Comparison of ENCODE assay signal across 8 cellular contexts in genomic region chr4:54231419-54232150, GRCh38. TPM values are rescaled to one million over a fixed set of nuclear protein-coding genes. Genes with fewer than 3 reads are reported as not detected.
A peak's percentile ranks its signal among the peaks of the same experiment; 100 is the strongest.
DNase-seq lines count a peak whose midpoint lies in the region; ATAC-seq and TF ChIP-seq lines count a peak whose summit lies in the region.

No MANE protein-coding gene starts in this region.

- no peak overlapping the region for H3K27ac Mint-ChIP-seq in CD4-positive, alpha-beta T cell

- peaks cover 85% of the 10 kb centered on the region for H3K27me3 Mint-ChIP-seq in CD4-positive, alpha-beta T cell

- H3K36me3 ChIP-seq in heart left ventricle: no peaks in the 10 kb centered on the region

- POLR2A ChIA-PET in CD4-positive, alpha-beta T cell (lab: Charles Lee): no interaction called here

- no peak for TF ChIP-seq CTCF in heart left ventricle (IDR thresholded peaks at IDR 0.05)
- no peak for TF ChIP-seq CTCF in CD4-positive, alpha-beta T cell (IDR thresholded peaks at IDR 0.05)

- no peak for TF ChIP-seq POLR2A in heart left ventricle (IDR thresholded peaks at IDR 0.05)

- CTCF ChIA-PET in CD4-positive, alpha-beta T cell (lab: Charles Lee): no interaction called here

- peak in 2 of 4 donors; percentile 19 to 21 for ATAC-seq in heart left ventricle
- ATAC-seq in HG02885 (IDR thresholded peaks at IDR 0.05; ENCODE audit: poor library complexity, unreplicated experiment): no peak
- ATAC-seq in HG02884 (IDR thresholded peaks at IDR 0.05; ENCODE audit: unreplicated experiment): no peak
- no peak for ATAC-seq in CD4-positive, alpha-beta T cell (ENCODE audit: poor library complexity)

- intact Hi-C loops in heart left ventricle (cut with DNase I) (loop anchor here (2.0 to 10.0 kb wide), 15 partner anchors 323 to 1999 kb away; no protein-coding TSS in a partner anchor), posterior vena cava (cut with DNase I) (loop anchor here (5.0 kb wide), 1 partner anchor 1034 kb away; no protein-coding TSS in a partner anchor)
- intact Hi-C loops in CD4-positive, alpha-beta T cell (cut with DNase I, micrococcal nuclease): loop anchor here in 1 of 2 experiments (10.0 kb wide), 1 partner anchor 1687 kb away; no protein-coding TSS in a partner anchor

- DNase-seq in COLO668 (lab: John Stamatoyannopoulos, UW; ENCODE audit: unreplicated experiment): peak; percentile 19
- peak; percentile 63 for DNase-seq in RPMI7951 (ENCODE audit: low read depth)
- peak; percentile 70 to 78 (median 72) for DNase-seq in heart left ventricle
- peak; percentile 91 for DNase-seq in posterior vena cava (ENCODE audit: low spot score)
- DNase-seq in CD4-positive, alpha-beta T cell: no peak
- no peak for DNase-seq in activated naive CD4-positive, alpha-beta T cell (lab: John Stamatoyannopoulos, UW)

- peak overlapping the region; percentile 22 to 89 (median 74) for H3K27ac ChIP-seq in heart left ventricle
- H3K27ac ChIP-seq in CD4-positive, alpha-beta T cell (ENCODE audit: low read depth, low read length): no peak overlapping the region

- WGBS in heart left ventricle, 4 donors: 2 to 3% (median 3%) methylated on average over 15 to 47 of the region's 47 CpGs

- peaks cover 9 to 68% (median 56%) of the 10 kb centered on the region in 12 donors for H3K4me1 ChIP-seq in heart left ventricle

- H3K4me3 Mint-ChIP-seq in CD4-positive, alpha-beta T cell: no peak overlapping the region

- H3K36me3 Mint-ChIP-seq in CD4-positive, alpha-beta T cell (ENCODE audit: low read depth): no peaks in the 10 kb centered on the region

- no peaks in the 10 kb centered on the region for H3K9me3 ChIP-seq in heart left ventricle
- no peaks in the 10 kb centered on the region for H3K9me3 ChIP-seq in CD4-positive, alpha-beta T cell (ENCODE audit: control insufficient read depth, low read length)

- peak overlapping the region; percentile 8 to 80 (median 58) for H3K4me3 ChIP-seq in heart left ventricle

- H3K4me1 Mint-ChIP-seq in CD4-positive, alpha-beta T cell (ENCODE audit: low read depth): peaks cover 30% of the 10 kb centered on the region

- H3K9me3 Mint-ChIP-seq in CD4-positive, alpha-beta T cell: no peaks in the 10 kb centered on the region

- H3K27me3 ChIP-seq in heart left ventricle: peaks cover 36 to 68% (median 60%) of the 10 kb centered on the region in 9 donors
- H3K27me3 ChIP-seq in CD4-positive, alpha-beta T cell (ENCODE audit: control insufficient read depth, insufficient read depth, low read length): peaks cover 64% of the 10 kb centered on the region

RNA-seq across cellular contexts. Expression of gene PDGFRA, which starts 2.5 kb away (rescaled TPM):
- total RNA-seq in RPMI7951 (2014; rRNA removed; shearing (Covaris generic)): 16.9 and 18.0 TPM in 2 replicates
- total RNA-seq in heart left ventricle (10 to 100 TPM in 8 of 9 donors, 1 to 10 TPM in 1; 8.0 to 58.1 (median 22.6) TPM), posterior vena cava (100 to 1,000 TPM; 192 to 201 TPM)
- 10 to 100 TPM in 1 of 2 donors, 1 to 10 TPM in 1; 4.3 to 17.6 TPM for polyA plus RNA-seq in heart left ventricle
- total RNA-seq in CD4-positive, alpha-beta T cell: not detected

Comparison
In these comparisons a context has a peak if more than half of its experiments do, and no peak if none do; other contexts are left out.
1. DNase-seq: peak in COLO668 (single experiment), RPMI7951 (single experiment), heart left ventricle (5 of 5) and posterior vena cava (single experiment); none in CD4-positive, alpha-beta T cell (0 of 10) and activated naive CD4-positive, alpha-beta T cell (0 of 4).
2. RNA of gene PDGFRA, which starts 2.5 kb away (total RNA-seq): 192 to 201 TPM in posterior vena cava, 8.0 to 58.1 TPM in heart left ventricle and 16.9 to 18.0 TPM in RPMI7951; not detected in CD4-positive, alpha-beta T cell; every median in the first group is over 4 times any median in the second.